Comparison of ENCODE assay signal across 22 cellular contexts in genomic region chr3:180909369-180910127, GRCh38. TPM values are rescaled to one million over a fixed set of nuclear protein-coding genes. Genes with fewer than 3 reads are reported as not detected.
DNase-seq lines count a peak whose midpoint lies in the region; ATAC-seq and TF ChIP-seq lines count a peak whose summit lies in the region.
"Had no signal": no experiment of that assay in that cellular context is flagged by ENCODE, and none has a peak within 500 bp of the region (broad histone marks: within the 10 kb centered on the region; RNA-seq: fewer than 3 reads in every experiment).

No MANE protein-coding gene starts in this region.

- no peak for TF ChIP-seq CTCF in choroid plexus epithelial cell (conservative IDR thresholded peaks at IDR 0.05; ENCODE audit: low read depth, low read length)
- TF ChIP-seq CTCF in foreskin fibroblast (IDR thresholded peaks at IDR 0.05; ENCODE audit: low read depth, low read length): no peak
- TF ChIP-seq CTCF in HFFc6 (IDR thresholded peaks at IDR 0.05): no peak
- no peak for TF ChIP-seq CTCF in lower lobe of right lung (IDR thresholded peaks at IDR 0.05)

- H3K36me3 Mint-ChIP-seq in CD4-positive, CD25-positive, alpha-beta regulatory T cell: no peaks in the 10 kb centered on the region
- H3K36me3 Mint-ChIP-seq in HFFc6 (ENCODE audit: low read depth): peaks cover 17% of the 10 kb centered on the region

- peaks cover 0 to 3% (median 0%) of the 10 kb centered on the region in 7 donors for H3K9me3 Mint-ChIP-seq in CD4-positive, CD25-positive, alpha-beta regulatory T cell
- peaks cover 10% of the 10 kb centered on the region for H3K9me3 Mint-ChIP-seq in HFFc6

- peaks cover 16 to 47% (median 25%) of the 10 kb centered on the region in 4 donors for H3K4me1 Mint-ChIP-seq in CD4-positive, CD25-positive, alpha-beta regulatory T cell
- H3K4me1 Mint-ChIP-seq in HFFc6 (ENCODE audit: low read depth): peaks cover 17% of the 10 kb centered on the region

- no peak overlapping the region for H3K27ac ChIP-seq in CD4-positive, CD25-positive, alpha-beta regulatory T cell (ENCODE audit: insufficient read depth, low read length, poor library complexity, severe bottlenecking)
- H3K27ac ChIP-seq in lower lobe of right lung: no peak overlapping the region
- H3K27ac ChIP-seq: 22Rv1, breast epithelium, stomach, transverse colon had no signal

- H3K27me3 Mint-ChIP-seq in CD4-positive, CD25-positive, alpha-beta regulatory T cell: no peaks in the 10 kb centered on the region
- H3K27me3 Mint-ChIP-seq in HFFc6 (ENCODE audit: insufficient read depth): peaks cover 1% of the 10 kb centered on the region; the same call in 1 of the 2 replicates

- H3K4me3 Mint-ChIP-seq in CD4-positive, CD25-positive, alpha-beta regulatory T cell: peak overlapping the region; percentile 55 to 89 (median 77)
- no peak overlapping the region for H3K4me3 Mint-ChIP-seq in HFFc6
- H3K4me3 Mint-ChIP-seq: activated T-helper 1 cell treated with anti-CD3 and anti-CD28 coated beads, Interleukin-12 subunit alpha, Interleukin-12 subunit beta, Interleukin-2, Interleukin-4 antibody, amounts not matched to agents 30 ng/mL and 10 ng/mL and 1 ng/mL, durations not matched to agents 14 hours and 24 hours and 36 hours had no signal

- ATAC-seq in CD4-positive, CD25-positive, alpha-beta regulatory T cell (ENCODE audit: low read depth in 2 of 2): no peak
- no peak for ATAC-seq in lower lobe of right lung

- H3K4me3 ChIP-seq in CD4-positive, CD25-positive, alpha-beta regulatory T cell (ENCODE audit: low read depth, low read length): no peak overlapping the region
- no peak overlapping the region for H3K4me3 ChIP-seq in choroid plexus epithelial cell (ENCODE audit: low read depth, low read length)
- no peak overlapping the region for H3K4me3 ChIP-seq in foreskin fibroblast (ENCODE audit: low read depth in 1 of 2, low read length in 2 of 2)
- H3K4me3 ChIP-seq in lower lobe of right lung: no peak overlapping the region
- H3K4me3 ChIP-seq: breast epithelium, stomach, transverse colon had no signal

- H3K27ac Mint-ChIP-seq in CD4-positive, CD25-positive, alpha-beta regulatory T cell: peak overlapping the region; percentile 78 to 98 (median 92)
- H3K27ac Mint-ChIP-seq in HFFc6: no peak overlapping the region
- H3K27ac Mint-ChIP-seq: activated T-helper 1 cell treated with anti-CD3 and anti-CD28 coated beads, Interleukin-12 subunit alpha, Interleukin-12 subunit beta, Interleukin-2, Interleukin-4 antibody, amounts not matched to agents 30 ng/mL and 10 ng/mL and 1 ng/mL, durations not matched to agents 14 hours and 24 hours and 36 hours had no signal

- H3K9me3 ChIP-seq in CD4-positive, CD25-positive, alpha-beta regulatory T cell (ENCODE audit: control insufficient read depth in 2 of 2, low read length in 2 of 2): peaks cover 0 to 3% of the 10 kb centered on the region in 2 experiments
- H3K9me3 ChIP-seq in lower lobe of right lung: peaks cover 3% of the 10 kb centered on the region
- H3K9me3 ChIP-seq: transverse colon had no signal

- H3K36me3 ChIP-seq in CD4-positive, CD25-positive, alpha-beta regulatory T cell (ENCODE audit: control insufficient read depth, insufficient read depth, low read length): no peaks in the 10 kb centered on the region
- H3K36me3 ChIP-seq in lower lobe of right lung: no peaks in the 10 kb centered on the region
- H3K36me3 ChIP-seq: breast epithelium, stomach, transverse colon had no signal

- peak; percentile 21 for DNase-seq in DMS 273 (lab: John Stamatoyannopoulos, UW; ENCODE audit: unreplicated experiment)
- DNase-seq in DMS 273 treated with DMSO at 0.1 percent for 48 hours (lab: John Stamatoyannopoulos, UW): no peak
- peak in 1 of 3 donors; percentile 10 for DNase-seq in CD4-positive, CD25-positive, alpha-beta regulatory T cell
- peak; percentile 68 for DNase-seq in NCI-H1105 treated with DMSO at 0.1 percent for 48 hours (lab: John Stamatoyannopoulos, UW)
- DNase-seq in choroid plexus epithelial cell (ENCODE audit: low read depth): peak; percentile 4
- DNase-seq in foreskin fibroblast: no peak
- no peak for DNase-seq in HFFc6
- no peak for DNase-seq in lower lobe of right lung
- DNase-seq: activated CD4-positive, CD25-positive, alpha-beta regulatory T cell treated with anti-CD3 and anti-CD28 coated beads, Interleukin-2, amount 50 U/mL, for 72 hours; AML-193; Calu3; islet precursor cell; NCI-H187; NCI-H82; nucleus accumbens; Right ventricle myocardium superior; stimulated activated CD4-positive, alpha-beta T cell treated with anti-CD3 and anti-CD28 coated beads, Interleukin-2, amount 100 ng/mL, for 48 hours; stomach; transverse colon had no signal

- no peaks in the 10 kb centered on the region for H3K27me3 ChIP-seq in CD4-positive, CD25-positive, alpha-beta regulatory T cell (ENCODE audit: control insufficient read depth, insufficient read depth, low read length)
- H3K27me3 ChIP-seq in lower lobe of right lung (ENCODE audit: low read depth): no peaks in the 10 kb centered on the region
- H3K27me3 ChIP-seq: breast epithelium, stomach, transverse colon had no signal

- H3K4me1 ChIP-seq in CD4-positive, CD25-positive, alpha-beta regulatory T cell (ENCODE audit: control insufficient read depth, insufficient read depth, low read length, poor library complexity, severe bottlenecking): peaks cover 28% of the 10 kb centered on the region
- peaks cover 20% of the 10 kb centered on the region for H3K4me1 ChIP-seq in lower lobe of right lung

- intact Hi-C loops in lower lobe of right lung (cut with DNase I): no loop called here

RNA-seq across cellular contexts. Expression of gene FXR1, which starts 2.9 kb away (rescaled TPM):
- 146 TPM for total RNA-seq in CD4-positive, CD25-positive, alpha-beta regulatory T cell
- 10 to 100 TPM; 45.9 to 48.3 (median 47.2) TPM for polyA plus RNA-seq in CD4-positive, CD25-positive, alpha-beta regulatory T cell
- 100 to 1,000 TPM; 159 to 213 (median 171) TPM for total RNA-seq in HFFc6 (2021; fragmentation: NEBNext Ultra II Directional; extraction: Animal tissue kit (Norgen Biotek cat#: 25700))
- total RNA-seq in lower lobe of right lung: 103 TPM

Comparison
In these comparisons a context has a peak if more than half of its experiments do, and no peak if none do; other contexts are left out.
1. DNase-seq: peak in DMS 273 (single experiment), NCI-H1105 treated with DMSO at 0.1 percent for 48 hours (single experiment) and choroid plexus epithelial cell (single experiment); none in DMS 273 treated with DMSO at 0.1 percent for 48 hours (single experiment), foreskin fibroblast (0 of 2), HFFc6 (single experiment) and lower lobe of right lung (single experiment).